In genomic region chr20:43953919-43954617, GRCh38 we compare ENCODE assay signal across 12 cellular contexts. TPM values are rescaled to one million over a fixed set of nuclear protein-coding genes. Genes with fewer than 3 reads are reported as not detected.
DNase-seq lines count a peak whose midpoint lies in the region; ATAC-seq and TF ChIP-seq lines count a peak whose summit lies in the region.
"Had no signal": no experiment of that assay in that cellular context is flagged by ENCODE, and none has a peak within 500 bp of the region (broad histone marks: within the 10 kb centered on the region; RNA-seq: fewer than 3 reads in every experiment).

No MANE protein-coding gene starts in this region.

- H3K79me2 ChIP-seq in DND-41 (ENCODE audit: insufficient read depth, low read length) (no peaks in the 10 kb centered on the region), HCT116 (ENCODE audit: insufficient read depth, low read length) (peaks cover 11% of the 10 kb centered on the region; the same call in 1 of the 2 replicates)

- peaks cover 12% of the 10 kb centered on the region for H3K27me3 ChIP-seq in DND-41 (ENCODE audit: insufficient read depth, low read length, poor library complexity)
- H3K27me3 ChIP-seq in HCT116 (ENCODE audit: insufficient read depth, low read length), result no peaks in the 10 kb centered on the region
- H3K27me3 ChIP-seq in left lung, result no peaks in the 10 kb centered on the region
- H3K27me3 ChIP-seq: pancreas had no signal

- H2AFZ ChIP-seq in DND-41 (ENCODE audit: low read depth, low read length), result no peak overlapping the region
- H2AFZ ChIP-seq in HCT116 (ENCODE audit: low read depth, low read length, poor library complexity, severe bottlenecking), result no peak overlapping the region

- ATAC-seq in DND-41 (ENCODE audit: insufficient read depth, low read depth) (no peak), HCT116 (no peak), SK-N-SH treated with all-trans-retinoic acid at 6 μM for 48 hours (no peak), left lung (no peak), GM18861 (IDR thresholded peaks at IDR 0.05; ENCODE audit: unreplicated experiment) (no peak)
- ATAC-seq: pancreas had no signal

- peaks cover 70% of the 10 kb centered on the region for H3K4me1 ChIP-seq in DND-41 (ENCODE audit: insufficient read depth, low read length)
- H3K4me1 ChIP-seq in HCT116 (ENCODE audit: control insufficient read depth in 1 of 2, insufficient read depth in 2 of 2, low read length in 2 of 2), result peaks cover 67 to 71% of the 10 kb centered on the region in 2 experiments
- peaks cover 31 to 72% of the 10 kb centered on the region in 2 donors for H3K4me1 ChIP-seq in left lung

- intact Hi-C loops in HCT116 (cut with micrococcal nuclease) (no loop called here), left lung (cut with DNase I) (no loop called here)

- H3K36me3 ChIP-seq in DND-41 (ENCODE audit: insufficient read depth, low read length) (no peaks in the 10 kb centered on the region), HCT116 (ENCODE audit: control insufficient read depth in 1 of 2, insufficient read depth in 2 of 2, low read length in 2 of 2) (no peaks in the 10 kb centered on the region), left lung (no peaks in the 10 kb centered on the region)
- H3K36me3 ChIP-seq: pancreas had no signal

- H3K9me3 ChIP-seq in DND-41 (ENCODE audit: insufficient read depth, low read length, severe bottlenecking) (no peaks in the 10 kb centered on the region), HCT116 (ENCODE audit: control insufficient read depth in 1 of 2, insufficient read depth in 1 of 2, low read depth in 1 of 2, low read length in 2 of 2) (peaks cover 0 to 6% of the 10 kb centered on the region in 2 experiments; a peak in 1 of 4 replicates), left lung (no peaks in the 10 kb centered on the region)
- H3K9me3 ChIP-seq: pancreas had no signal

- POLR2A ChIA-PET in HCT116 (lab: Charles Lee), result interaction anchor here (2.7 kb wide), 1 partner anchor 22 kb away, joined by 14 read pairs; no protein-coding TSS in a partner anchor

- CTCF ChIA-PET in HCT116 (lab: Charles Lee), result interaction anchor here (1.5 to 2.1 kb wide), 3 partner anchors 11 to 126 kb away, joined by 3 to 6 read pairs (median 6); no protein-coding TSS in a partner anchor

- H4K20me1 ChIP-seq in DND-41 (ENCODE audit: insufficient read depth, low read length), result peaks cover 45% of the 10 kb centered on the region
- no peaks in the 10 kb centered on the region for H4K20me1 ChIP-seq in HCT116 (ENCODE audit: insufficient read depth)

- H3K27ac ChIP-seq in DND-41 (ENCODE audit: low read length) (no peak overlapping the region), HCT116 (ENCODE audit: low read depth, low read length) (peak overlapping the region; percentile 88), left lung (peak overlapping the region; percentile 8 to 53)
- H3K27ac ChIP-seq: pancreas had no signal

- no peak for TF ChIP-seq POLR2A in HCT116 (IDR thresholded peaks at IDR 0.05; ENCODE audit: borderline replicate concordance, extremely low read depth, insufficient read depth, insufficient read length)

- TF ChIP-seq RAD21 in HCT116 (IDR thresholded peaks at IDR 0.05; ENCODE audit: low read depth), result no peak

- TF ChIP-seq CTCF in DND-41 (IDR thresholded peaks at IDR 0.05; ENCODE audit: borderline replicate concordance, extremely low read depth, low read length, poor library complexity, severe bottlenecking), result no peak
- peak in 2 of 3 experiments; percentile 26 to 30; a peak in 3 of 6 replicates for TF ChIP-seq CTCF in HCT116 (IDR thresholded peaks at IDR 0.05 in 2 of 3, conservative IDR thresholded peaks at IDR 0.05 in 1 of 3; ENCODE audit: borderline replicate concordance in 1 of 3, insufficient read depth in 1 of 3, low read depth in 2 of 3, low read length in 2 of 3)
- TF ChIP-seq CTCF in left lung (IDR thresholded peaks at IDR 0.05), result no peak

- no peaks in the 10 kb centered on the region for H3K9me2 ChIP-seq in HCT116 (ENCODE audit: insufficient read depth)

- H3K9ac ChIP-seq in DND-41 (ENCODE audit: low read depth, low read length) (no peak overlapping the region), HCT116 (ENCODE audit: low read length) (peak overlapping the region; percentile 49)

- RAD21 ChIA-PET in HCT116 (lab: Charles Lee; ENCODE audit: low non-redundant PET in 1 of 2, low total read pairs in 2 of 2, uncharacterized antibody in 2 of 2, unreplicated experiment in 2 of 2), result no interaction called here

- peak; percentile 40 for DNase-seq in DND-41
- DNase-seq in HCT116 (ENCODE audit: low read depth, low spot score), result no peak
- no peak for DNase-seq in left lung
- DNase-seq in cerebellar nuclear complex (lab: John Stamatoyannopoulos, UW), result no peak
- no peak for DNase-seq in SKM-1 (lab: John Stamatoyannopoulos, UW; ENCODE audit: unreplicated experiment)
- DNase-seq: activated CD8-positive, alpha-beta memory T cell treated with anti-CD3 and anti-CD28 coated beads for 24 hours; hippocampal formation; mammary epithelial cell; NCI-H510A; pancreas had no signal

- H3K4me2 ChIP-seq in DND-41 (ENCODE audit: insufficient read depth, low read length) (no peak overlapping the region), HCT116 (ENCODE audit: low read length) (peak overlapping the region; percentile 72)

- BruUV-seq in HCT116 (replicated peaks; lab: Mats Ljungman, UMichigan), result no TSS peak

- H3K4me3 ChIP-seq in DND-41 (ENCODE audit: low read depth in 1 of 2, low read length in 2 of 2), result no peak overlapping the region
- H3K4me3 ChIP-seq in HCT116 (replicated peaks in 1 of 2; ENCODE audit: low read depth in 1 of 2, low read length in 2 of 2), result no peak overlapping the region
- no peak overlapping the region for H3K4me3 ChIP-seq in left lung
- H3K4me3 ChIP-seq: pancreas had no signal

TF ChIP-seq in HCT116, 20 proteins besides CTCF, POLR2A, EP300 and RAD21 (continues in another document):
- TF ChIP-seq REST (IDR thresholded peaks at IDR 0.05; ENCODE audit: low read depth) (no peak), JUND (IDR thresholded peaks at IDR 0.05) (peak; percentile 38), YY1 (IDR thresholded peaks at IDR 0.05; ENCODE audit: extremely low read depth, insufficient replicate concordance, low read depth, low read length) (no peak), SP1 (IDR thresholded peaks at IDR 0.05; ENCODE audit: low read depth) (no peak), FOSL1 (IDR thresholded peaks at IDR 0.05; ENCODE audit: low read depth) (peak; percentile 27; the same call in 1 of the 2 replicates)

TF ChIP-seq in SK-N-SH treated with all-trans-retinoic acid at 6 μM for 48 hours, 23 proteins besides CTCF, POLR2A, EP300 and RAD21:
- TF ChIP-seq OSR1 (CRISPR knock-in tag; IDR thresholded peaks at IDR 0.05), result 0 out of 2 replicates have a peak, but pooled peaks have one; percentile 53
- no peak for TF ChIP-seq TSHZ2 (CRISPR knock-in tag; IDR thresholded peaks at IDR 0.05)

RNA-seq across cellular contexts. Expression of gene TOX2, which starts 39.4 kb away (rescaled TPM):
- 39.6 TPM for total RNA-seq in HCT116 (2021; ENCODE audit: unreplicated experiment)
- polyA plus RNA-seq in HCT116 (2012), result 43.2 and 51.3 TPM in 2 replicates
- total RNA-seq in left lung, result 10 to 100 TPM; 14.5 to 29.9 TPM

Comparison
In these comparisons a context has a peak if more than half of its experiments do, and no peak if none do; other contexts are left out.
1. CTCF ChIP-seq: peak in HCT116 (2 of 3); none in DND-41 (single experiment) and left lung (0 of 2).